Comparison of ENCODE assay signal across 25 cellular contexts in the genomic region with DNA sequence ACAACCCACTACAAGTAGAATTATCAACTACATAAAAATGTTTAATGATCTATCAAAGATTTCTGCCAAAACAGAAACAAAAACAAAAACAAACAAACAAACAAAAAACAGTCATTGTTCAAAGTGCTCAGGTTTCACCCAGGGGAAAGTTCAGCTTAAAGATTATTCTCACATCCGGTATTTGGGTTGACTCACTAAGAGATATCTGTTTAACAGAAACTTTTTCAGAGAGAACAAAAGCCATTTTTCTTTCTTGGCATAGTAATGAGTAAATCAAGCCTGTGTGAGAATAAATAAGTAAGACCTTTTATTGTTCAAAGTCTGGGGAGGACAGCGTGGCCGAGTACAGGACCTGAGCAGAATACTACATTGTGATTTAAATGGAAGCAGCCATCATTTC.
DNase-seq lines count a peak whose midpoint lies in the region; ATAC-seq, FAIRE-seq and TF ChIP-seq lines count a peak whose summit lies in the region.
"Had no signal": no experiment of that assay in that cellular context is flagged by ENCODE, and none has a peak within 500 bp of the region (broad histone marks: within the 10 kb centered on the region; RNA-seq: fewer than 3 reads in every experiment).

No MANE protein-coding gene starts in this region.

- DNase-seq in GM12891 (ENCODE audit: insufficient read length, low spot score) (no peak), M059J (ENCODE audit: low read depth) (peak; percentile 18), kidney tubule cell (ENCODE audit: low spot score) (peak; percentile 26), GDM1 (lab: John Stamatoyannopoulos, UW) (no peak), HT-29 (ENCODE audit: low spot score) (no peak)
- no peak for DNase-seq in stimulated activated CD4-positive, alpha-beta T cell treated with anti-CD3 and anti-CD28 coated beads, Interleukin-2, amount 100 ng/mL, for 24 hours
- no peak for DNase-seq in T-helper 2 cell treated with Interferon-gamma antibody and Interleukin-4, amounts not matched to agents 5 μg/mL and 100 μg/mL, for 36 hours (ENCODE audit: low spot score)
- DNase-seq: activated CD4-positive, alpha-beta T cell treated with anti-CD3 and anti-CD28 coated beads for 4 hours; activated T-cell treated with anti-CD3 and anti-CD28 coated beads, Interleukin-2, amount 50 U/mL, for 48 hours; aorta; EL; foreskin fibroblast; immature natural killer cell; MG63; NCI-H1417 treated with DMSO at 0.1 percent for 48 hours; NCI-H2107; NK-92 treated with Interleukin-12 subunit alpha and Interleukin-12 subunit beta, amount 100 ng/mL, for 24 hours; SJCRH30; uterus had no signal

- H3K27me3 Mint-ChIP-seq in T-helper 2 cell treated with Interferon-gamma antibody and Interleukin-4, amounts not matched to agents 5 μg/mL and 100 μg/mL, for 36 hours (ENCODE audit: low read depth), result peaks cover 23% of the 10 kb centered on the region

- H3K4me1 Mint-ChIP-seq in T-helper 2 cell treated with Interferon-gamma antibody and Interleukin-4, amounts not matched to agents 5 μg/mL and 100 μg/mL, for 36 hours (ENCODE audit: low read depth), result no peaks in the 10 kb centered on the region
- H3K4me1 Mint-ChIP-seq: activated naive CD4-positive, alpha-beta T cell treated with anti-CD3 and anti-CD28 coated beads, Interleukin-2, amount 50 U/mL, for 24 hours; central memory CD8-positive, alpha-beta T cell; immature natural killer cell had no signal

- H3K9me3 Mint-ChIP-seq in T-helper 2 cell treated with Interferon-gamma antibody and Interleukin-4, amounts not matched to agents 5 μg/mL and 100 μg/mL, for 36 hours, result no peaks in the 10 kb centered on the region
- H3K9me3 Mint-ChIP-seq: activated naive CD4-positive, alpha-beta T cell treated with anti-CD3 and anti-CD28 coated beads, Interleukin-2, amount 50 U/mL, for 24 hours; central memory CD8-positive, alpha-beta T cell had no signal

- ATAC-seq in HG02798 (IDR thresholded peaks at IDR 0.05; ENCODE audit: poor library complexity, unreplicated experiment), result peak; percentile 71
- ATAC-seq: Panc1 had no signal

- FAIRE-seq in GM12891 (lab: Jason Lieb, UNC), result no peak
- FAIRE-seq: GM19239, H1 had no signal

- H3K27ac Mint-ChIP-seq in T-helper 2 cell treated with Interferon-gamma antibody and Interleukin-4, amounts not matched to agents 5 μg/mL and 100 μg/mL, for 36 hours, result no peak overlapping the region
- H3K27ac Mint-ChIP-seq: activated naive CD4-positive, alpha-beta T cell treated with anti-CD3 and anti-CD28 coated beads, Interleukin-2, amount 50 U/mL, for 24 hours; immature natural killer cell had no signal

- H3K4me3 Mint-ChIP-seq in T-helper 2 cell treated with Interferon-gamma antibody and Interleukin-4, amounts not matched to agents 5 μg/mL and 100 μg/mL, for 36 hours, result no peak overlapping the region
- H3K4me3 Mint-ChIP-seq: activated naive CD4-positive, alpha-beta T cell treated with anti-CD3 and anti-CD28 coated beads, Interleukin-2, amount 50 U/mL, for 24 hours; central memory CD8-positive, alpha-beta T cell; immature natural killer cell had no signal

- TF ChIP-seq POLR2A in GM12891 (IDR thresholded peaks at IDR 0.05; ENCODE audit: low read depth, low read length), result no peak

- no peaks in the 10 kb centered on the region for H3K36me3 Mint-ChIP-seq in T-helper 2 cell treated with Interferon-gamma antibody and Interleukin-4, amounts not matched to agents 5 μg/mL and 100 μg/mL, for 36 hours (ENCODE audit: low read depth)
- H3K36me3 Mint-ChIP-seq: activated naive CD4-positive, alpha-beta T cell treated with anti-CD3 and anti-CD28 coated beads, Interleukin-2, amount 50 U/mL, for 24 hours had no signal

TF ChIP-seq in GM12891, 5 proteins besides CTCF, POLR2A, EP300 and RAD21:
- TF ChIP-seq PAX5 (IDR thresholded peaks at IDR 0.05; ENCODE audit: insufficient read depth, low read length, severe bottlenecking) (no peak), SPI1 (IDR thresholded peaks at IDR 0.05; ENCODE audit: low read depth, low read length) (peak; percentile 27; the same call in 1 of the 2 replicates)
TF ChIP-seq in GM12891: peak in this region for 1.

Comparison
In these comparisons a context has a peak if more than half of its experiments do, and no peak if none do; other contexts are left out.
1. DNase-seq: peak in M059J (single experiment) and kidney tubule cell (single experiment); none in GM12891 (single experiment), stimulated activated CD4-positive, alpha-beta T cell treated with anti-CD3 and anti-CD28 coated beads, Interleukin-2, amount 100 ng/mL, for 24 hours (0 of 2), GDM1 (single experiment), T-helper 2 cell treated with Interferon-gamma antibody and Interleukin-4, amounts not matched to agents 5 μg/mL and 100 μg/mL, for 36 hours (single experiment) and HT-29 (single experiment).